Comparison of ENCODE assay signal across 12 cellular contexts in genomic region chr5:172919525-172920446, GRCh38. TPM values are rescaled to one million over a fixed set of nuclear protein-coding genes. Genes with fewer than 3 reads are reported as not detected.
A peak's percentile ranks its signal among the peaks of the same experiment; 100 is the strongest.
DNase-seq lines count a peak whose midpoint lies in the region; ATAC-seq, FAIRE-seq and TF ChIP-seq lines count a peak whose summit lies in the region.
"Had no signal": no experiment of that assay in that cellular context is flagged by ENCODE, and none has a peak within 500 bp of the region (broad histone marks: within the 10 kb centered on the region; RNA-seq: fewer than 3 reads in every experiment).

No MANE protein-coding gene starts in this region.

- intact Hi-C loops in HepG2 (cut with micrococcal nuclease; ENCODE audit: unreplicated experiment): no loop called here

- H2AFZ ChIP-seq in HepG2 (ENCODE audit: low read length): no peak overlapping the region

- 99% methylated on average over 9 of the region's 16 CpGs for WGBS in HepG2 (ENCODE audit: low lambda C conversion rate)

- no peak for TF ChIP-seq POLR2A in HepG2 (IDR thresholded peaks at IDR 0.05; ENCODE audit: insufficient read depth in 1 of 2, low read depth in 2 of 2, low read length in 2 of 2)
- TF ChIP-seq POLR2A in GM12892 (IDR thresholded peaks at IDR 0.05; ENCODE audit: low read depth, low read length): no peak

- peaks cover 18% of the 10 kb centered on the region for H3K4me1 Mint-ChIP-seq in central memory CD8-positive, alpha-beta T cell

- in situ Hi-C loops in HepG2 (cut with HindIII; ENCODE audit: extremely low pct_ligation_motif_present, low pct_unique_long_range_greater_than_20kb): loop anchor here (10.0 kb wide), 1 partner anchor 445 kb away; no protein-coding TSS in a partner anchor

- H3K27ac ChIP-seq in HepG2 (ENCODE audit: extremely low read length, insufficient read depth, low read length) (no peak overlapping the region), temporal lobe (ENCODE audit: low read depth, low read length) (peak overlapping the region; percentile 5)
- H3K27ac ChIP-seq: 22Rv1, body of pancreas had no signal

- H3K27ac Mint-ChIP-seq in central memory CD8-positive, alpha-beta T cell (ENCODE audit: low read depth): peak overlapping the region; percentile 91

- no peaks in the 10 kb centered on the region for H4K20me1 ChIP-seq in HepG2 (ENCODE audit: insufficient read depth, low read length)

- no peaks in the 10 kb centered on the region for H3K9me3 Mint-ChIP-seq in central memory CD8-positive, alpha-beta T cell

- TF ChIP-seq CTCF in HepG2 (CRISPR knock-in tag; IDR thresholded peaks at IDR 0.05): no peak

- CTCF ChIA-PET in HepG2 (lab: Yijun Ruan, JAX; ENCODE audit: low intra/inter-chr PET ratio, low total read pairs): no interaction called here

- peaks cover 22% of the 10 kb centered on the region for H3K36me3 Mint-ChIP-seq in central memory CD8-positive, alpha-beta T cell (ENCODE audit: insufficient read depth)

- peaks cover 5% of the 10 kb centered on the region; the same call in 1 of the 2 replicates for H3K4me1 ChIP-seq in HepG2 (ENCODE audit: insufficient read depth, low read length)
- H3K4me1 ChIP-seq: body of pancreas, HAP-1 had no signal

- H3K9me3 ChIP-seq in HepG2 (ENCODE audit: low read length): no peaks in the 10 kb centered on the region
- H3K9me3 ChIP-seq: body of pancreas, HAP-1 had no signal

- H3K79me2 ChIP-seq in HepG2 (ENCODE audit: insufficient read depth, low read length): no peaks in the 10 kb centered on the region

- no peaks in the 10 kb centered on the region for H3K27me3 Mint-ChIP-seq in central memory CD8-positive, alpha-beta T cell

- no TSS peak for BruUV-seq in HepG2 (replicated peaks; lab: Mats Ljungman, UMichigan)

- no peak overlapping the region for H3K4me3 ChIP-seq in HepG2 (replicated peaks in 1 of 3; ENCODE audit: insufficient read depth in 1 of 3, low read depth in 2 of 3, low read length in 3 of 3)
- H3K4me3 ChIP-seq: body of pancreas, HAP-1 had no signal

- H3K9ac ChIP-seq in HepG2 (ENCODE audit: insufficient read depth, low read depth, low read length): no peak overlapping the region

- peak; percentile 38 for DNase-seq in DMS 273 (lab: John Stamatoyannopoulos, UW; ENCODE audit: unreplicated experiment)
- DNase-seq in DMS 273 treated with DMSO at 0.1 percent for 48 hours (lab: John Stamatoyannopoulos, UW): no peak
- DNase-seq in central memory CD8-positive, alpha-beta T cell (ENCODE audit: low spot score in 2 of 2): no peak
- no peak for DNase-seq in HepG2 (ENCODE audit: low spot score)
- no peak for DNase-seq in GM12892 (ENCODE audit: insufficient read length)
- DNase-seq: body of pancreas, NCI-H82 had no signal

- TF ChIP-seq EP300 in HepG2 (IDR thresholded peaks at IDR 0.05; ENCODE audit: low read depth in 2 of 2, low read length in 2 of 2): no peak
- no peak for TF ChIP-seq EP300 in HepG2 (CRISPR knock-in tag; IDR thresholded peaks at IDR 0.05; ENCODE audit: borderline replicate concordance)

- FAIRE-seq in HepG2 (lab: Jason Lieb, UNC): no peak
- no peak for FAIRE-seq in GM12892 (lab: Jason Lieb, UNC)

- POLR2A ChIA-PET in HepG2 (lab: Yijun Ruan, JAX): no interaction called here

- ATAC-seq in central memory CD8-positive, alpha-beta T cell (replicated peaks; ENCODE audit: extremely low read depth, poor library complexity, severe bottlenecking): no peak
- ATAC-seq in HepG2 (no peak), GM18511 (IDR thresholded peaks at IDR 0.05; ENCODE audit: unreplicated experiment) (no peak), GM19467 (IDR thresholded peaks at IDR 0.05; ENCODE audit: unreplicated experiment) (no peak)
- ATAC-seq: body of pancreas had no signal

- H3K4me3 Mint-ChIP-seq in central memory CD8-positive, alpha-beta T cell: peak overlapping the region; percentile 66

- peaks cover 32 to 80% of the 10 kb centered on the region in 2 experiments for H3K36me3 ChIP-seq in HepG2 (replicated peaks in 1 of 2; ENCODE audit: control insufficient read depth in 1 of 2, insufficient read depth in 2 of 2, low read length in 2 of 2)

- no peak for TF ChIP-seq RAD21 in HepG2 (CRISPR knock-in tag; IDR thresholded peaks at IDR 0.05)

- no peaks in the 10 kb centered on the region for H3K27me3 ChIP-seq in HepG2 (ENCODE audit: control insufficient read depth in 1 of 2, insufficient read depth in 2 of 2, low read length in 2 of 2)
- H3K27me3 ChIP-seq: body of pancreas had no signal

- H3K4me2 ChIP-seq in HepG2 (ENCODE audit: low read depth, low read length): no peak overlapping the region

TF ChIP-seq in HepG2, 621 proteins besides CTCF, POLR2A, EP300 and RAD21:
- TF ChIP-seq ZNF629 (CRISPR knock-in tag; conservative IDR thresholded peaks at IDR 0.05): peak; percentile 77
- TF ChIP-seq ZNF569 (CRISPR knock-in tag; IDR thresholded peaks at IDR 0.05; ENCODE audit: borderline replicate concordance): no peak
- TF ChIP-seq RBM22 (optimal IDR thresholded peaks at IDR 0.05; ENCODE audit: low read length): peak; percentile 19

RNA-seq across cellular contexts. Expression of gene RPL26L1, which starts 39.4 kb away (rescaled TPM):
- total RNA-seq in HepG2 (2016; rRNA removed; fragmentation: Illumina TruSeq; extraction: Trizol): 83.6 and 107 TPM in 2 replicates
- total RNA-seq in HepG2 (2016; cell fraction: cytosol; rRNA removed; fragmentation: Illumina TruSeq; extraction: Trizol; ENCODE audit: low read depth): 33.3 and 37.4 TPM in 2 replicates
- total RNA-seq in HepG2 (2016; cell fraction: insoluble cytoplasmic fraction; rRNA removed; fragmentation: Illumina TruSeq; extraction: Trizol): 76.9 and 117 TPM in 2 replicates
- total RNA-seq in HepG2 (2016; cell fraction: membrane; rRNA removed; fragmentation: Illumina TruSeq; extraction: Trizol): 30.1 and 30.8 TPM in 2 replicates
- total RNA-seq in HepG2 (2016; cell fraction: nucleus; rRNA removed; fragmentation: Illumina TruSeq; extraction: Trizol): 29.9 and 31.6 TPM in 2 replicates
- polyA plus RNA-seq in HepG2 (2011; rRNA removed): 60.0 and 61.2 TPM in 2 replicates
- polyA plus RNA-seq in HepG2 (2011; cell fraction: cytosol; rRNA removed): 63.1 and 67.2 TPM in 2 replicates
- polyA plus RNA-seq in HepG2 (2011; cell fraction: nucleus; rRNA removed): 19.5 and 21.3 TPM in 2 replicates
- 45.5 and 54.3 TPM in 2 replicates for polyA plus RNA-seq in HepG2 (2012)
- polyA plus RNA-seq in HepG2 (2016; cell fraction: cytosol; fragmentation: Illumina TruSeq; extraction: Trizol; ENCODE audit: low read depth): 32.2 and 38.5 TPM in 2 replicates
- 125 and 151 TPM in 2 replicates for polyA plus RNA-seq in HepG2 (2016; cell fraction: insoluble cytoplasmic fraction; fragmentation: Illumina TruSeq; extraction: Trizol; ENCODE audit: low read depth)
- 30.7 and 36.9 TPM in 2 replicates for polyA plus RNA-seq in HepG2 (2016; cell fraction: membrane; fragmentation: Illumina TruSeq; extraction: Trizol; ENCODE audit: low read depth)
- polyA plus RNA-seq in HepG2 (2016; cell fraction: nucleus; fragmentation: Illumina TruSeq; extraction: Trizol; ENCODE audit: insufficient read depth, low read depth): 58.3 and 63.6 TPM in 2 replicates
- 31.1 and 88.5 TPM in 2 replicates for polyA minus RNA-seq in HepG2 (2011; rRNA and poly(A)+ RNA removed; ENCODE audit: low replicate concordance)
- polyA minus RNA-seq in HepG2 (2011; cell fraction: cytosol; rRNA and poly(A)+ RNA removed): 12.4 and 13.4 TPM in 2 replicates
- 6.7 and 7.5 TPM in 2 replicates for polyA minus RNA-seq in HepG2 (2011; cell fraction: nucleus; rRNA and poly(A)+ RNA removed)
- 19.7 TPM for total RNA-seq in temporal lobe
- 86.9 TPM for polyA plus RNA-seq in GM12892 (2012; ENCODE audit: missing spikeins)
